Comparison of ENCODE assay signal across 10 cellular contexts in the genomic region with DNA sequence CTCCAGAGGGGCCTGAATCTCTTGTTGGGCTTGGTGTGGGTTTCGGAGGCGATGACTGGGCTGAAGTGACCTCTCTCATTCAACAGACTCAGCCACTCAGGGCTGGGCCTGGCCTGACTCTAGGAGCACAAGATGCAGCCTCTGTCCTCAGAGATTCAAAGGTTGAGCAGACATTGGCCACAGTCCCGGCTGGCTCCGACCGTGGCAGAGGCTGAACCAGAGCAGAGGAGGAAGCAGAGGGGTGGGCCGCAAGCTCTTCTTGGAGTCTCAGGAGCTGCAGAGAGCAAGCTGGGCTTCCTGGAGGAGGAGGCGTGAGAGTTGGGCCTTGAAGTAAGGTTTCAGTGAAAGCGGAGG. TPM values are rescaled to one million over a fixed set of nuclear protein-coding genes. Genes with fewer than 3 reads are reported as not detected.
DNase-seq lines count a peak whose midpoint lies in the region; ATAC-seq and TF ChIP-seq lines count a peak whose summit lies in the region.
"Had no signal": no experiment of that assay in that cellular context is flagged by ENCODE, and none has a peak within 500 bp of the region (broad histone marks: within the 10 kb centered on the region; RNA-seq: fewer than 3 reads in every experiment).

No MANE protein-coding gene starts in this region.

- H3K4me1 Mint-ChIP-seq in activated CD8-positive, alpha-beta memory T cell treated with anti-CD3 and anti-CD28 coated beads, Interleukin-2, amount 10 ng/mL, durations not matched to agents 7 days and 5 days: peaks cover 66% of the 10 kb centered on the region
- H3K4me1 Mint-ChIP-seq in activated T-helper 17 cell treated with anti-CD3 and anti-CD28 coated beads, Interleukin-2, amount 50 U/mL, for 72 hours: peaks cover 29% of the 10 kb centered on the region

- no peak for TF ChIP-seq EP300 in tibial nerve (IDR thresholded peaks at IDR 0.05)

- H3K9me3 ChIP-seq in tibial nerve: no peaks in the 10 kb centered on the region
- H3K9me3 ChIP-seq: pancreas had no signal

- no peak for ATAC-seq in activated CD8-positive, alpha-beta memory T cell treated with anti-CD3 and anti-CD28 coated beads, Interleukin-2, amount 10 ng/mL, durations not matched to agents 7 days and 5 days
- no peak for ATAC-seq in activated T-helper 17 cell treated with anti-CD3 and anti-CD28 coated beads, Interleukin-2, amount 50 U/mL, for 72 hours (replicated peaks)
- ATAC-seq in left lobe of liver (peak; percentile 76), GM21619 (IDR thresholded peaks at IDR 0.05; ENCODE audit: unreplicated experiment) (no peak)

- 35 to 40% methylated on average over 8 of the region's 8 CpGs for WGBS in tibial nerve, 2 donors

- H3K4me3 ChIP-seq in tibial nerve: no peak overlapping the region

- peaks cover 0 to 14% (median 0%) of the 10 kb centered on the region in 4 donors for H3K4me1 ChIP-seq in tibial nerve

- H3K4me3 Mint-ChIP-seq in activated CD8-positive, alpha-beta memory T cell treated with anti-CD3 and anti-CD28 coated beads, Interleukin-2, amount 10 ng/mL, durations not matched to agents 7 days and 5 days: no peak overlapping the region
- H3K4me3 Mint-ChIP-seq in activated T-helper 17 cell treated with anti-CD3 and anti-CD28 coated beads, Interleukin-2, amount 50 U/mL, for 72 hours: peak overlapping the region; percentile 38

- no peak for TF ChIP-seq POLR2A in tibial nerve (IDR thresholded peaks at IDR 0.05)

- H3K27ac ChIP-seq in tibial nerve (peak overlapping the region in 2 of 4 donors; percentile 45 to 52), caudate nucleus (ENCODE audit: low read depth, low read length) (no peak overlapping the region)
- H3K27ac ChIP-seq: pancreas had no signal

- no peak for DNase-seq in activated CD8-positive, alpha-beta memory T cell treated with anti-CD3 and anti-CD28 coated beads, Interleukin-2, amount 10 ng/mL, durations not matched to agents 7 days and 5 days
- no peak for DNase-seq in activated CD8-positive, alpha-beta memory T cell treated with anti-CD3 and anti-CD28 coated beads, Interleukin-2, amount 50 U/mL, for 4 hours
- DNase-seq in left lobe of liver (ENCODE audit: low spot score) (peak; percentile 57), tibial nerve (ENCODE audit: low spot score in 2 of 2) (peak; percentile 18 to 24), ureter (ENCODE audit: low spot score) (no peak), caudate nucleus (lab: John Stamatoyannopoulos, UW) (no peak)
- DNase-seq: SIG-M5 had no signal

- no peaks in the 10 kb centered on the region for H3K36me3 ChIP-seq in tibial nerve
- H3K36me3 ChIP-seq: pancreas had no signal

- H3K36me3 Mint-ChIP-seq in activated CD8-positive, alpha-beta memory T cell treated with anti-CD3 and anti-CD28 coated beads, Interleukin-2, amount 10 ng/mL, durations not matched to agents 7 days and 5 days: peaks cover 3% of the 10 kb centered on the region
- H3K36me3 Mint-ChIP-seq in activated T-helper 17 cell treated with anti-CD3 and anti-CD28 coated beads, Interleukin-2, amount 50 U/mL, for 72 hours (ENCODE audit: low read depth): no peaks in the 10 kb centered on the region

- no peaks in the 10 kb centered on the region for H3K27me3 ChIP-seq in tibial nerve
- H3K27me3 ChIP-seq: pancreas had no signal

- peak overlapping the region; percentile 88 for H3K27ac Mint-ChIP-seq in activated CD8-positive, alpha-beta memory T cell treated with anti-CD3 and anti-CD28 coated beads, Interleukin-2, amount 10 ng/mL, durations not matched to agents 7 days and 5 days
- H3K27ac Mint-ChIP-seq in activated T-helper 17 cell treated with anti-CD3 and anti-CD28 coated beads, Interleukin-2, amount 50 U/mL, for 72 hours: peak overlapping the region; percentile 61

- H3K9me3 Mint-ChIP-seq in activated CD8-positive, alpha-beta memory T cell treated with anti-CD3 and anti-CD28 coated beads, Interleukin-2, amount 10 ng/mL, durations not matched to agents 7 days and 5 days (ENCODE audit: low read depth): no peaks in the 10 kb centered on the region
- no peaks in the 10 kb centered on the region for H3K9me3 Mint-ChIP-seq in activated T-helper 17 cell treated with anti-CD3 and anti-CD28 coated beads, Interleukin-2, amount 50 U/mL, for 72 hours

- CTCF ChIA-PET in activated CD8-positive, alpha-beta memory T cell treated with anti-CD3 and anti-CD28 coated beads, Interleukin-2, amount 10 ng/mL, durations not matched to agents 7 days and 5 days (lab: Charles Lee): interaction anchor here (0.6 to 6.1 kb wide), 28 partner anchors 8 to 1414 kb away, joined by 3 to 38 read pairs (median 4); a partner anchor contains a TSS

- no peak for TF ChIP-seq CTCF in tibial nerve (IDR thresholded peaks at IDR 0.05)

- H3K27me3 Mint-ChIP-seq in activated CD8-positive, alpha-beta memory T cell treated with anti-CD3 and anti-CD28 coated beads, Interleukin-2, amount 10 ng/mL, durations not matched to agents 7 days and 5 days: no peaks in the 10 kb centered on the region
- H3K27me3 Mint-ChIP-seq in activated T-helper 17 cell treated with anti-CD3 and anti-CD28 coated beads, Interleukin-2, amount 50 U/mL, for 72 hours: peaks cover 6% of the 10 kb centered on the region

RNA-seq across cellular contexts. Expression of a gene that starts 37.7 kb away (rescaled TPM):
- total RNA-seq in activated CD8-positive, alpha-beta memory T cell treated with anti-CD3 and anti-CD28 coated beads, Interleukin-2, amount 10 ng/mL, durations not matched to agents 7 days and 5 days: 10 to 100 TPM; 20.2 to 35.4 TPM
- total RNA-seq in activated T-helper 17 cell treated with anti-CD3 and anti-CD28 coated beads, Interleukin-2, amount 50 U/mL, for 72 hours: 10 to 100 TPM; 26.5 to 28.3 TPM
- total RNA-seq in left lobe of liver (29.1 TPM), tibial nerve (10 to 100 TPM; 22.7 to 38.3 (median 29.3) TPM), ureter (46.5 TPM)

RNA-seq across cellular contexts. Expression of a gene that starts 38.0 kb away (rescaled TPM):
- total RNA-seq in activated CD8-positive, alpha-beta memory T cell treated with anti-CD3 and anti-CD28 coated beads, Interleukin-2, amount 10 ng/mL, durations not matched to agents 7 days and 5 days: 100 to 1,000 TPM; 101 to 154 TPM
- total RNA-seq in activated T-helper 17 cell treated with anti-CD3 and anti-CD28 coated beads, Interleukin-2, amount 50 U/mL, for 72 hours: 100 to 1,000 TPM in 1 of 2 donors, 10 to 100 TPM in 1; 80.0 to 128 TPM
- total RNA-seq in left lobe of liver (170 TPM), tibial nerve (10 to 100 TPM; 41.0 to 99.0 (median 75.1) TPM), ureter (75.1 TPM)

Comparison
In these comparisons a context has a peak if more than half of its experiments do, and no peak if none do; other contexts are left out.
1. DNase-seq: peak in left lobe of liver (single experiment) and tibial nerve (2 of 2); none in activated CD8-positive, alpha-beta memory T cell treated with anti-CD3 and anti-CD28 coated beads, Interleukin-2, amount 10 ng/mL, durations not matched to agents 7 days and 5 days (single experiment), activated CD8-positive, alpha-beta memory T cell treated with anti-CD3 and anti-CD28 coated beads, Interleukin-2, amount 50 U/mL, for 4 hours (single experiment), ureter (single experiment) and caudate nucleus (0 of 61).